In genomic region chr22:33519140-33519973, GRCh38 we compare ENCODE assay signal across 8 cellular contexts.
DNase-seq lines count a peak whose midpoint lies in the region; ATAC-seq and TF ChIP-seq lines count a peak whose summit lies in the region.

No MANE protein-coding gene starts in this region.

- no peak overlapping the region for H3K27ac ChIP-seq in SK-N-MC

- no peak overlapping the region for H3K9ac ChIP-seq in SK-N-MC (ENCODE audit: insufficient read length)

- no peak overlapping the region for H3K4me3 ChIP-seq in SK-N-MC
- no peak overlapping the region for H3K4me3 ChIP-seq in fibroblast of villous mesenchyme (ENCODE audit: low read depth, low read length)

- no peaks in the 10 kb centered on the region for H3K9me3 ChIP-seq in SK-N-MC (ENCODE audit: low read depth, low read length)

- TF ChIP-seq CTCF in fibroblast of villous mesenchyme (IDR thresholded peaks at IDR 0.05; ENCODE audit: insufficient read depth, low read depth, low read length) = peak; percentile 43

- peak; percentile 68 for DNase-seq in DMS 273 (lab: John Stamatoyannopoulos, UW; ENCODE audit: unreplicated experiment)
- DNase-seq in DMS 273 treated with DMSO at 0.1 percent for 48 hours (lab: John Stamatoyannopoulos, UW) = no peak
- DNase-seq in HuH-7 (ENCODE audit: low spot score) = peak; percentile 58
- peak; percentile 6 for DNase-seq in SK-N-MC (ENCODE audit: low read depth, low spot score)
- DNase-seq in fibroblast of villous mesenchyme (ENCODE audit: low read depth) = peak; percentile 56
- peak in 34 of 56 donors; percentile 3 to 62 (median 26) for DNase-seq in nucleus accumbens (lab: John Stamatoyannopoulos, UW)

- ATAC-seq in GM18868 (IDR thresholded peaks at IDR 0.05; ENCODE audit: unreplicated experiment) (no peak), HG03520 (IDR thresholded peaks at IDR 0.05; ENCODE audit: unreplicated experiment) (no peak)

- H3K36me3 ChIP-seq in SK-N-MC (ENCODE audit: insufficient read depth, low read length) = no peaks in the 10 kb centered on the region
